ENCODE assay signal across 9 cellular contexts in genomic region chr5:67094476-67095300, GRCh38.
DNase-seq lines count a peak whose midpoint lies in the region; ATAC-seq and TF ChIP-seq lines count a peak whose summit lies in the region.
"Had no signal": no experiment of that assay in that cellular context is flagged by ENCODE, and none has a peak within 500 bp of the region (broad histone marks: within the 10 kb centered on the region; RNA-seq: fewer than 3 reads in every experiment).

No MANE protein-coding gene starts in this region.

- no peak overlapping the region for H3K4me3 ChIP-seq in AG04450 (ENCODE audit: low read depth, low read length)
- no peak overlapping the region for H3K4me3 ChIP-seq in fibroblast of villous mesenchyme (ENCODE audit: low read depth, low read length)

- POLR2A ChIA-PET in AG04450 (lab: Yijun Ruan, JAX) = interaction anchor here (0.5 kb wide), 1 partner anchor 234 kb away, joined by 5 read pairs; no protein-coding TSS in a partner anchor

- no peaks in the 10 kb centered on the region for H3K27me3 Mint-ChIP-seq in neural crest cell (ENCODE audit: low read depth)
- H3K27me3 Mint-ChIP-seq in stimulated activated naive CD8-positive, alpha-beta T cell treated with anti-CD3 and anti-CD28 coated beads, Interleukin-15, amount 100 ng/mL, for 72 hours = no peaks in the 10 kb centered on the region

- peak; percentile 58 for ATAC-seq in SK-N-SH treated with all-trans-retinoic acid at 6 μM for 48 hours
- ATAC-seq in GM19324 (IDR thresholded peaks at IDR 0.05; ENCODE audit: low FRiP score, unreplicated experiment) = no peak
- no peak for ATAC-seq in GM18868 (IDR thresholded peaks at IDR 0.05; ENCODE audit: unreplicated experiment)
- ATAC-seq in HG02678 (IDR thresholded peaks at IDR 0.05; ENCODE audit: unreplicated experiment) = no peak
- no peak for ATAC-seq in stimulated activated naive CD8-positive, alpha-beta T cell treated with anti-CD3 and anti-CD28 coated beads, Interleukin-15, amount 100 ng/mL, for 72 hours

- no peaks in the 10 kb centered on the region for H3K9me3 ChIP-seq in AG04450 (ENCODE audit: control insufficient read depth, insufficient read depth, low read length)

- no peaks in the 10 kb centered on the region for H3K9me3 Mint-ChIP-seq in neural crest cell
- no peaks in the 10 kb centered on the region for H3K9me3 Mint-ChIP-seq in stimulated activated naive CD8-positive, alpha-beta T cell treated with anti-CD3 and anti-CD28 coated beads, Interleukin-15, amount 100 ng/mL, for 72 hours

- peak overlapping the region; percentile 10 for H3K27ac Mint-ChIP-seq in neural crest cell (ENCODE audit: unreplicated experiment)
- H3K27ac Mint-ChIP-seq in stimulated activated naive CD8-positive, alpha-beta T cell treated with anti-CD3 and anti-CD28 coated beads, Interleukin-15, amount 100 ng/mL, for 72 hours = no peak overlapping the region

- DNase-seq in AG04450 (ENCODE audit: low read depth, low spot score) = peak; percentile 20
- DNase-seq in fibroblast of villous mesenchyme (ENCODE audit: low read depth) = peak; percentile 74
- DNase-seq in neural crest cell (ENCODE audit: low read depth, low spot score) = no peak
- DNase-seq in stimulated activated naive CD8-positive, alpha-beta T cell treated with anti-CD3 and anti-CD28 coated beads, Interleukin-15, amount 100 ng/mL, for 72 hours = no peak
- DNase-seq: NCI-H187 treated with DMSO at 0.1 percent for 48 hours had no signal

- no peaks in the 10 kb centered on the region for H3K27me3 ChIP-seq in AG04450 (ENCODE audit: control insufficient read depth, insufficient read depth, low read length)

- TF ChIP-seq CTCF in AG04450 (IDR thresholded peaks at IDR 0.05; ENCODE audit: low read depth, low read length) (no peak), fibroblast of villous mesenchyme (IDR thresholded peaks at IDR 0.05; ENCODE audit: insufficient read depth, low read depth, low read length) (no peak), neural crest cell (conservative IDR thresholded peaks at IDR 0.05) (no peak)

- CTCF ChIA-PET in AG04450 (lab: Charles Lee) = interaction anchor here (2.0 kb wide), 1 partner anchor 55 kb away, joined by 6 read pairs; no protein-coding TSS in a partner anchor

- no peak overlapping the region for H3K4me3 Mint-ChIP-seq in neural crest cell
- H3K4me3 Mint-ChIP-seq in stimulated activated naive CD8-positive, alpha-beta T cell treated with anti-CD3 and anti-CD28 coated beads, Interleukin-15, amount 100 ng/mL, for 72 hours = no peak overlapping the region

- H3K27ac ChIP-seq in AG04450 (ENCODE audit: low read depth, low read length) = peak overlapping the region; percentile 80

- peaks cover 23% of the 10 kb centered on the region for H3K4me1 Mint-ChIP-seq in neural crest cell
- no peaks in the 10 kb centered on the region for H3K4me1 Mint-ChIP-seq in stimulated activated naive CD8-positive, alpha-beta T cell treated with anti-CD3 and anti-CD28 coated beads, Interleukin-15, amount 100 ng/mL, for 72 hours

- no peaks in the 10 kb centered on the region for H3K36me3 Mint-ChIP-seq in neural crest cell (ENCODE audit: low read depth)

TF ChIP-seq in SK-N-SH treated with all-trans-retinoic acid at 6 μM for 48 hours, 23 proteins besides CTCF, POLR2A, EP300 and RAD21:
- TF ChIP-seq ESRRG (CRISPR knock-in tag; IDR thresholded peaks at IDR 0.05) (no peak), ZNF565 (CRISPR knock-in tag; conservative IDR thresholded peaks at IDR 0.05; ENCODE audit: low read depth) (no peak), CSDC2 (CRISPR knock-in tag; IDR thresholded peaks at IDR 0.05) (no peak), PATZ1 (CRISPR knock-in tag; IDR thresholded peaks at IDR 0.05; ENCODE audit: borderline replicate concordance) (no peak), POU6F1 (CRISPR knock-in tag; IDR thresholded peaks at IDR 0.05; ENCODE audit: borderline replicate concordance, low read depth) (no peak), ISL1 (CRISPR knock-in tag; IDR thresholded peaks at IDR 0.05) (no peak)

Comparison
In these comparisons a context has a peak if more than half of its experiments do, and no peak if none do; other contexts are left out.
1. DNase-seq: peak in AG04450 (single experiment) and fibroblast of villous mesenchyme (single experiment); none in neural crest cell (single experiment) and stimulated activated naive CD8-positive, alpha-beta T cell treated with anti-CD3 and anti-CD28 coated beads, Interleukin-15, amount 100 ng/mL, for 72 hours (0 of 2).